14 cellular contexts compared by ENCODE assay signal in genomic region chr5:178213003-178213449, GRCh38. TPM values are rescaled to one million over a fixed set of nuclear protein-coding genes. Genes with fewer than 3 reads are reported as not detected.
DNase-seq lines count a peak whose midpoint lies in the region; ATAC-seq and TF ChIP-seq lines count a peak whose summit lies in the region.
"Had no signal": no experiment of that assay in that cellular context is flagged by ENCODE, and none has a peak within 500 bp of the region (broad histone marks: within the 10 kb centered on the region; RNA-seq: fewer than 3 reads in every experiment).

No MANE protein-coding gene starts in this region.

- H3K36me3 Mint-ChIP-seq in activated naive CD8-positive, alpha-beta T cell treated with anti-CD3 and anti-CD28 coated beads for 36 hours, result peaks cover 47% of the 10 kb centered on the region

- DNase-seq in GM06990 (ENCODE audit: extremely low read depth, insufficient read length) (peak; percentile 28), HL-60 (ENCODE audit: low read depth in 1 of 2, low spot score in 1 of 2) (no peak), A172 (ENCODE audit: low spot score) (no peak), OCI-M1 (lab: John Stamatoyannopoulos, UW) (no peak)
- DNase-seq in activated naive CD8-positive, alpha-beta T cell treated with anti-CD3 and anti-CD28 coated beads for 36 hours, result no peak
- DNase-seq: GM23248, head of caudate nucleus, left ventricle myocardium superior, NCI-H2029, T-helper 9 cell had no signal

- H3K36me3 ChIP-seq in GM06990 (ENCODE audit: control insufficient read depth, insufficient read depth, low read length), result peaks cover 58% of the 10 kb centered on the region
- peaks cover 82 to 87% of the 10 kb centered on the region in 2 donors for H3K36me3 ChIP-seq in muscle layer of duodenum (ENCODE audit: control insufficient read depth in 1 of 2, insufficient read depth in 2 of 2, low read length in 2 of 2)

- no peak overlapping the region for H3K4me3 Mint-ChIP-seq in activated naive CD8-positive, alpha-beta T cell treated with anti-CD3 and anti-CD28 coated beads for 36 hours

- peaks cover 36% of the 10 kb centered on the region for H3K4me1 Mint-ChIP-seq in activated naive CD8-positive, alpha-beta T cell treated with anti-CD3 and anti-CD28 coated beads for 36 hours

- H3K27me3 ChIP-seq in GM06990 (replicated peaks; ENCODE audit: control insufficient read depth, insufficient read depth, low read length), result no peaks in the 10 kb centered on the region
- no peaks in the 10 kb centered on the region for H3K27me3 ChIP-seq in HL-60 (ENCODE audit: insufficient read depth, poor library complexity, severe bottlenecking)
- H3K27me3 ChIP-seq in muscle layer of duodenum (ENCODE audit: low read depth, low read length), result no peaks in the 10 kb centered on the region

- H3K9me3 ChIP-seq in muscle layer of duodenum (ENCODE audit: control insufficient read depth in 1 of 2, low read length in 2 of 2), result no peaks in the 10 kb centered on the region

- peaks cover 9% of the 10 kb centered on the region for H3K27me3 Mint-ChIP-seq in activated naive CD8-positive, alpha-beta T cell treated with anti-CD3 and anti-CD28 coated beads for 36 hours

- no peak for ATAC-seq in HG03196 (IDR thresholded peaks at IDR 0.05; ENCODE audit: unreplicated experiment)
- no peak for ATAC-seq in GM18867 (IDR thresholded peaks at IDR 0.05; ENCODE audit: unreplicated experiment)
- ATAC-seq: left ventricle myocardium superior had no signal

- H3K27ac Mint-ChIP-seq in activated naive CD8-positive, alpha-beta T cell treated with anti-CD3 and anti-CD28 coated beads for 36 hours, result peak overlapping the region; percentile 48

- no peak overlapping the region for H3K4me3 ChIP-seq in GM06990 (replicated peaks; ENCODE audit: low read depth, low read length)
- H3K4me3 ChIP-seq in HL-60 (replicated peaks; ENCODE audit: insufficient read depth, low read length), result no peak overlapping the region
- H3K4me3 ChIP-seq in muscle layer of duodenum (ENCODE audit: low read depth in 1 of 2, low read length in 2 of 2), result no peak overlapping the region
- H3K4me3 ChIP-seq: GM23248 had no signal

- H3K27ac ChIP-seq in HL-60 (replicated peaks) (peak overlapping the region; percentile 14; the same call in 1 of the 2 replicates), muscle layer of duodenum (ENCODE audit: low read length) (peak overlapping the region; percentile 42)
- H3K27ac ChIP-seq: GM23248, parathyroid adenoma had no signal

- peaks cover 0 to 11% of the 10 kb centered on the region in 2 donors for H3K4me1 ChIP-seq in muscle layer of duodenum (ENCODE audit: control insufficient read depth in 1 of 2, insufficient read depth in 2 of 2, low read length in 2 of 2)
- H3K4me1 ChIP-seq: parathyroid adenoma had no signal

- TF ChIP-seq CTCF in GM06990 (IDR thresholded peaks at IDR 0.05; ENCODE audit: insufficient read depth, low read length, poor library complexity, severe bottlenecking) (no peak), HL-60 (IDR thresholded peaks at IDR 0.05; ENCODE audit: insufficient read depth, low read length) (no peak)

- H3K9me3 Mint-ChIP-seq in activated naive CD8-positive, alpha-beta T cell treated with anti-CD3 and anti-CD28 coated beads for 36 hours, result no peaks in the 10 kb centered on the region

RNA-seq across cellular contexts. Expression of gene HNRNPAB, which starts 8.7 kb away (rescaled TPM):
- total RNA-seq in activated naive CD8-positive, alpha-beta T cell treated with anti-CD3 and anti-CD28 coated beads for 36 hours, result 100 to 1,000 TPM; 599 to 600 TPM
- total RNA-seq in A172 (2014; rRNA removed; shearing (Covaris generic)), result 98.5 and 106 TPM in 2 replicates

RNA-seq across cellular contexts. Expression of gene PHYKPL, which starts 19.6 kb away (rescaled TPM):
- total RNA-seq in activated naive CD8-positive, alpha-beta T cell treated with anti-CD3 and anti-CD28 coated beads for 36 hours, result 10 to 100 TPM; 47.4 to 54.8 TPM
- total RNA-seq in A172 (2014; rRNA removed; shearing (Covaris generic)), result 2.4 and 3.6 TPM in 2 replicates

RNA-seq across cellular contexts. Expression of gene GMCL2, which starts 25.9 kb away (rescaled TPM):
- not detected for total RNA-seq in activated naive CD8-positive, alpha-beta T cell treated with anti-CD3 and anti-CD28 coated beads for 36 hours
- total RNA-seq in A172 (2014; rRNA removed; shearing (Covaris generic)), result not detected in 2 replicates
- total RNA-seq: GM23248, left ventricle myocardium superior had no signal

RNA-seq across cellular contexts. Expression of gene NHP2, which starts 59.3 kb away (rescaled TPM):
- total RNA-seq in activated naive CD8-positive, alpha-beta T cell treated with anti-CD3 and anti-CD28 coated beads for 36 hours, result 100 to 1,000 TPM; 349 to 354 TPM
- total RNA-seq in A172 (2014; rRNA removed; shearing (Covaris generic)), result 470 and 586 TPM in 2 replicates

Comparison
In these comparisons a context has a peak if more than half of its experiments do, and no peak if none do; other contexts are left out.
1. RNA of gene PHYKPL, which starts 19.6 kb away (total RNA-seq): 47.4 to 54.8 TPM in activated naive CD8-positive, alpha-beta T cell treated with anti-CD3 and anti-CD28 coated beads for 36 hours; 2.4 to 3.6 TPM in A172; every median in the first group is over 10 times any median in the second.